Comparison of ENCODE assay signal across 33 cellular contexts in the genomic region with DNA sequence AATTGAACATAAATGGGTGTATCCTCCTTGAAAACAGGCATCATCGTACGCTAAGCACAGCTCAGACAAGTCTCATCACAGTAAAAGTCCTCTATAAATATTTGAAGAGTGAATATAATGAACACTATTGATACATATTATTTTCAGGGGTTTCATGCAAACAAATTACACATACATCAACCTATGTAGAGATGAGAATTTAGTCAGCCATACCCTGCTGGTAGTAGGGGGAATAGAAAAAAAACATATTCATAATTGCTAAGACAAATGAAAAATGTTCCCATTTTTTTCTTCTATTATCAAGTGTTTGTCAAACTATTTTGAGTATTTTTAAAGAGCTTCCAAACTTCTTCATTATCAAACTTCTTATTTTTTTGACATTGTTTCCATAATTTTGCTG.
"Had no signal": no experiment of that assay in that cellular context is flagged by ENCODE, and none has a peak within 500 bp of the region (broad histone marks: within the 10 kb centered on the region; RNA-seq: fewer than 3 reads in every experiment).

No MANE protein-coding gene starts in this region.

- H3K9me3 Mint-ChIP-seq: activated CD4-positive, alpha-beta memory T cell treated with anti-CD3 and anti-CD28 coated beads for 36 hours; activated CD4-positive, alpha-beta T cell treated with anti-CD3 and anti-CD28 coated beads, Interleukin-2, amount 10 ng/mL, durations not matched to agents 24 days and 14 days; activated naive CD4-positive, alpha-beta T cell treated with anti-CD3 and anti-CD28 coated beads, Interleukin-2, amount 50 U/mL, for 24 hours; activated naive CD8-positive, alpha-beta T cell treated with anti-CD3 and anti-CD28 coated beads, Interleukin-2, amount 50 U/mL, for 24 hours; activated T-helper 1 cell treated with anti-CD3 and anti-CD28 coated beads, Interleukin-12 subunit alpha, Interleukin-12 subunit beta, Interleukin-2, Interleukin-4 antibody, amounts not matched to agents 30 ng/mL and 10 ng/mL and 1 ng/mL, durations not matched to agents 14 hours and 24 hours and 36 hours; activated T-helper 2 cell treated with anti-CD3 and anti-CD28 coated beads, Interferon-gamma antibody, Interleukin-2, Interleukin-4, amounts not matched to agents 10 μg/mL and 5 μg/mL and 100 μg/mL, durations not matched to agents 14 hours and 24 hours and 36 hours; dendritic cell treated with granulocyte-macrophage colony-stimulating factor and Interleukin-4, amounts not matched to agents 40 ng/mL and 50 ng/mL, for 4 days had no signal

- H3K4me1 ChIP-seq: adrenal gland, ascending aorta, breast epithelium, esophagus squamous epithelium, heart left ventricle had no signal

- DNase-seq: activated CD4-positive, alpha-beta memory T cell treated with anti-CD3 and anti-CD28 coated beads for 36 hours; activated CD4-positive, alpha-beta T cell treated with anti-CD3 and anti-CD28 coated beads for 36 hours; activated CD4-positive, alpha-beta T cell treated with anti-CD3 and anti-CD28 coated beads, Interleukin-2, amount 10 ng/mL, durations not matched to agents 24 days and 14 days; activated CD4-positive, CD25-positive, alpha-beta regulatory T cell; activated CD4-positive, CD25-positive, alpha-beta regulatory T cell treated with anti-CD3 and anti-CD28 coated beads, Interleukin-2, amount 50 U/mL, for 72 hours; activated CD8-positive, alpha-beta memory T cell treated with anti-CD3 and anti-CD28 coated beads, Interleukin-2, amount 10 ng/mL, durations not matched to agents 7 days and 5 days; activated CD8-positive, alpha-beta memory T cell treated with anti-CD3 and anti-CD28 coated beads, Interleukin-2, amount 50 U/mL, for 4 hours; activated CD8-positive, alpha-beta T cell treated with anti-CD3 and anti-CD28 coated beads, Interleukin-2, amount 10 ng/mL, durations not matched to agents 7 days and 5 days; activated effector memory CD4-positive, alpha-beta T cell treated with anti-CD3 and anti-CD28 coated beads, Interleukin-2, amount 50 U/mL, for 16 hours; activated naive CD4-positive, alpha-beta T cell treated with anti-CD3 and anti-CD28 coated beads for 36 hours; activated naive CD8-positive, alpha-beta T cell treated with anti-CD3 and anti-CD28 coated beads for 36 hours; activated naive CD8-positive, alpha-beta T cell treated with anti-CD3 and anti-CD28 coated beads, Interleukin-2, amount 50 U/mL, for 24 hours; activated T-cell treated with anti-CD3 and anti-CD28 coated beads, Interleukin-2, amount 50 U/mL, for 1 hour; activated T-cell treated with anti-CD3 and anti-CD28 coated beads, Interleukin-2, amount 50 U/mL, for 48 hours; adrenal gland; central memory CD4-positive, alpha-beta T cell; cerebellar nuclear complex; dorsolateral prefrontal cortex; effector memory CD4-positive, alpha-beta T cell; esophagus squamous epithelium; heart left ventricle; T-helper 1 cell; T-helper 17 cell had no signal

- H3K27me3 ChIP-seq: adrenal gland, ascending aorta, breast epithelium, cardiac muscle cell, dorsolateral prefrontal cortex, esophagus squamous epithelium, heart left ventricle had no signal

- H3K27me3 Mint-ChIP-seq: activated CD4-positive, alpha-beta T cell treated with anti-CD3 and anti-CD28 coated beads for 36 hours; activated CD4-positive, alpha-beta T cell treated with anti-CD3 and anti-CD28 coated beads, Interleukin-2, amount 10 ng/mL, durations not matched to agents 24 days and 14 days; activated CD8-positive, alpha-beta memory T cell treated with anti-CD3 and anti-CD28 coated beads, Interleukin-2, amount 10 ng/mL, durations not matched to agents 7 days and 5 days; activated naive CD4-positive, alpha-beta T cell treated with anti-CD3 and anti-CD28 coated beads, Interleukin-2, amount 50 U/mL, for 24 hours; activated naive CD8-positive, alpha-beta T cell treated with anti-CD3 and anti-CD28 coated beads for 36 hours; activated naive CD8-positive, alpha-beta T cell treated with anti-CD3 and anti-CD28 coated beads, Interleukin-2, amount 50 U/mL, for 24 hours; dendritic cell treated with granulocyte-macrophage colony-stimulating factor and Interleukin-4, amounts not matched to agents 40 ng/mL and 50 ng/mL, for 4 days; T-helper 17 cell had no signal

- H3K36me3 Mint-ChIP-seq: activated CD4-positive, alpha-beta memory T cell treated with anti-CD3 and anti-CD28 coated beads for 36 hours; activated CD8-positive, alpha-beta memory T cell treated with anti-CD3 and anti-CD28 coated beads, Interleukin-2, amount 10 ng/mL, durations not matched to agents 7 days and 5 days; activated naive CD4-positive, alpha-beta T cell treated with anti-CD3 and anti-CD28 coated beads, Interleukin-2, amount 50 U/mL, for 24 hours; activated naive CD8-positive, alpha-beta T cell treated with anti-CD3 and anti-CD28 coated beads for 36 hours; brain had no signal

- H3K27ac Mint-ChIP-seq: activated CD4-positive, alpha-beta memory T cell treated with anti-CD3 and anti-CD28 coated beads for 36 hours; activated CD4-positive, alpha-beta T cell treated with anti-CD3 and anti-CD28 coated beads for 36 hours; activated CD4-positive, alpha-beta T cell treated with anti-CD3 and anti-CD28 coated beads, Interleukin-2, amount 10 ng/mL, durations not matched to agents 24 days and 14 days; activated CD8-positive, alpha-beta memory T cell treated with anti-CD3 and anti-CD28 coated beads, Interleukin-2, amount 10 ng/mL, durations not matched to agents 7 days and 5 days; activated CD8-positive, alpha-beta T cell treated with anti-CD3 and anti-CD28 coated beads, Interleukin-2, amount 10 ng/mL, durations not matched to agents 7 days and 5 days; activated naive CD4-positive, alpha-beta T cell treated with anti-CD3 and anti-CD28 coated beads for 36 hours; activated naive CD4-positive, alpha-beta T cell treated with anti-CD3 and anti-CD28 coated beads, Interleukin-2, amount 50 U/mL, for 24 hours; activated naive CD8-positive, alpha-beta T cell treated with anti-CD3 and anti-CD28 coated beads for 36 hours; activated naive CD8-positive, alpha-beta T cell treated with anti-CD3 and anti-CD28 coated beads, Interleukin-2, amount 50 U/mL, for 24 hours; activated T-helper 1 cell treated with anti-CD3 and anti-CD28 coated beads, Interleukin-12 subunit alpha, Interleukin-12 subunit beta, Interleukin-2, Interleukin-4 antibody, amounts not matched to agents 30 ng/mL and 10 ng/mL and 1 ng/mL, durations not matched to agents 14 hours and 24 hours and 36 hours; activated T-helper 2 cell treated with anti-CD3 and anti-CD28 coated beads, Interferon-gamma antibody, Interleukin-2, Interleukin-4, amounts not matched to agents 10 μg/mL and 5 μg/mL and 100 μg/mL, durations not matched to agents 14 hours and 24 hours and 36 hours; brain; dendritic cell treated with granulocyte-macrophage colony-stimulating factor and Interleukin-4, amounts not matched to agents 40 ng/mL and 50 ng/mL, for 4 days; T-helper 17 cell had no signal

- H3K4me1 Mint-ChIP-seq: activated CD4-positive, alpha-beta T cell treated with anti-CD3 and anti-CD28 coated beads for 36 hours; activated CD4-positive, alpha-beta T cell treated with anti-CD3 and anti-CD28 coated beads, Interleukin-2, amount 10 ng/mL, durations not matched to agents 24 days and 14 days; activated CD8-positive, alpha-beta memory T cell treated with anti-CD3 and anti-CD28 coated beads, Interleukin-2, amount 10 ng/mL, durations not matched to agents 7 days and 5 days; activated naive CD4-positive, alpha-beta T cell treated with anti-CD3 and anti-CD28 coated beads, Interleukin-2, amount 50 U/mL, for 24 hours; activated naive CD8-positive, alpha-beta T cell treated with anti-CD3 and anti-CD28 coated beads for 36 hours; activated naive CD8-positive, alpha-beta T cell treated with anti-CD3 and anti-CD28 coated beads, Interleukin-2, amount 50 U/mL, for 24 hours had no signal

- H3K27ac ChIP-seq: adrenal gland, ascending aorta, breast epithelium, cardiac muscle cell, coronary artery, dorsolateral prefrontal cortex, epithelial cell of prostate, esophagus squamous epithelium, heart left ventricle had no signal

- H3K36me3 ChIP-seq: adrenal gland, ascending aorta, breast epithelium, cardiac muscle cell, esophagus squamous epithelium, heart left ventricle had no signal

- ATAC-seq: activated CD4-positive, alpha-beta T cell treated with anti-CD3 and anti-CD28 coated beads for 36 hours; activated CD8-positive, alpha-beta memory T cell treated with anti-CD3 and anti-CD28 coated beads, Interleukin-2, amount 10 ng/mL, durations not matched to agents 7 days and 5 days; activated CD8-positive, alpha-beta T cell treated with anti-CD3 and anti-CD28 coated beads, Interleukin-2, amount 10 ng/mL, durations not matched to agents 7 days and 5 days; activated naive CD8-positive, alpha-beta T cell treated with anti-CD3 and anti-CD28 coated beads, Interleukin-2, amount 50 U/mL, for 24 hours; heart left ventricle; T-helper 17 cell had no signal

- H3K9me3 ChIP-seq: adrenal gland, ascending aorta, breast epithelium, esophagus squamous epithelium, heart left ventricle had no signal

- H3K4me3 ChIP-seq: adrenal gland, ascending aorta, breast epithelium, cardiac muscle cell, coronary artery, dorsolateral prefrontal cortex, esophagus squamous epithelium, heart left ventricle had no signal

- H3K4me3 Mint-ChIP-seq: activated CD4-positive, alpha-beta memory T cell treated with anti-CD3 and anti-CD28 coated beads for 36 hours; activated CD4-positive, alpha-beta T cell treated with anti-CD3 and anti-CD28 coated beads for 36 hours; activated CD4-positive, alpha-beta T cell treated with anti-CD3 and anti-CD28 coated beads, Interleukin-2, amount 10 ng/mL, durations not matched to agents 24 days and 14 days; activated CD8-positive, alpha-beta memory T cell treated with anti-CD3 and anti-CD28 coated beads, Interleukin-2, amount 10 ng/mL, durations not matched to agents 7 days and 5 days; activated CD8-positive, alpha-beta T cell treated with anti-CD3 and anti-CD28 coated beads, Interleukin-2, amount 10 ng/mL, durations not matched to agents 7 days and 5 days; activated naive CD4-positive, alpha-beta T cell treated with anti-CD3 and anti-CD28 coated beads for 36 hours; activated naive CD4-positive, alpha-beta T cell treated with anti-CD3 and anti-CD28 coated beads, Interleukin-2, amount 50 U/mL, for 24 hours; activated naive CD8-positive, alpha-beta T cell treated with anti-CD3 and anti-CD28 coated beads for 36 hours; activated naive CD8-positive, alpha-beta T cell treated with anti-CD3 and anti-CD28 coated beads, Interleukin-2, amount 50 U/mL, for 24 hours; activated T-helper 1 cell treated with anti-CD3 and anti-CD28 coated beads, Interleukin-12 subunit alpha, Interleukin-12 subunit beta, Interleukin-2, Interleukin-4 antibody, amounts not matched to agents 30 ng/mL and 10 ng/mL and 1 ng/mL, durations not matched to agents 14 hours and 24 hours and 36 hours; brain; dendritic cell treated with granulocyte-macrophage colony-stimulating factor and Interleukin-4, amounts not matched to agents 40 ng/mL and 50 ng/mL, for 4 days; T-helper 17 cell had no signal
